Comparison of ENCODE assay signal across 1 cellular context in the genomic region with DNA sequence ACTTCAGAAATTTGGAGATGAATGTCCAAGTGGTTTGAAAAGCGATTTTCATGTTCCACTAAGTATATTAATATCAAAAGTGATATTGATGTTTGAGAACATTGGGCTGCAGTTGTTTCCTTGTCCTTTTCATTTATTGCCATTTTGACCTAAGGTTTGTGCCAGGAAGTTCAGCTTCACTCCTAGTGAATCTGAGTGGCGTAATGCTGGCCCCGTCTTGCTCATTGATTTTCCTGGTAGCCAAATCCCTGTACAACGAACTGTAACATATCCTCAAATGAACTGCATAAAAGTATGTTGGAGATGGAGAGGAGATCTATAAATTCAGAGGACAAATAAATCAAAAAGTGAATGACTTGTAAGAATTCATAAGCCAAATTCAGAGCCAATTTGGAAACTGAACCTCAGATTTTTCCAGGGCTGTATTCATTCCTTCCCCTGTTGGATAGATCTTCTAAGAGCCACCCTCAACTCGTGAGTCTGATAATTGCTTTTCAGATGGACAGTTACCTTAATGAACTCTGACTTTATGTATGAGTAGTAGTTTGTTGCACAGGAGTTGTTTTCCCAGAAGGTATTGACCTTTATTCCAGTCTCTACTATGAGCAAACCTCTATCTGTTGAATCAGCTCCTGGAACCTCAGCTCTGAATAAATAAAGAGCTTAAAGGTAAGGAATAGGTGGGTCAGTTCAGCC.
A peak's percentile ranks its signal among the peaks of the same experiment; 100 is the strongest.
TF ChIP-seq lines count a peak whose summit lies in the region.

No MANE protein-coding gene starts in this region.

TF ChIP-seq in HepG2, 621 proteins besides CTCF, POLR2A, EP300 and RAD21 (continued from another document):
- TF ChIP-seq, protein P1, sequence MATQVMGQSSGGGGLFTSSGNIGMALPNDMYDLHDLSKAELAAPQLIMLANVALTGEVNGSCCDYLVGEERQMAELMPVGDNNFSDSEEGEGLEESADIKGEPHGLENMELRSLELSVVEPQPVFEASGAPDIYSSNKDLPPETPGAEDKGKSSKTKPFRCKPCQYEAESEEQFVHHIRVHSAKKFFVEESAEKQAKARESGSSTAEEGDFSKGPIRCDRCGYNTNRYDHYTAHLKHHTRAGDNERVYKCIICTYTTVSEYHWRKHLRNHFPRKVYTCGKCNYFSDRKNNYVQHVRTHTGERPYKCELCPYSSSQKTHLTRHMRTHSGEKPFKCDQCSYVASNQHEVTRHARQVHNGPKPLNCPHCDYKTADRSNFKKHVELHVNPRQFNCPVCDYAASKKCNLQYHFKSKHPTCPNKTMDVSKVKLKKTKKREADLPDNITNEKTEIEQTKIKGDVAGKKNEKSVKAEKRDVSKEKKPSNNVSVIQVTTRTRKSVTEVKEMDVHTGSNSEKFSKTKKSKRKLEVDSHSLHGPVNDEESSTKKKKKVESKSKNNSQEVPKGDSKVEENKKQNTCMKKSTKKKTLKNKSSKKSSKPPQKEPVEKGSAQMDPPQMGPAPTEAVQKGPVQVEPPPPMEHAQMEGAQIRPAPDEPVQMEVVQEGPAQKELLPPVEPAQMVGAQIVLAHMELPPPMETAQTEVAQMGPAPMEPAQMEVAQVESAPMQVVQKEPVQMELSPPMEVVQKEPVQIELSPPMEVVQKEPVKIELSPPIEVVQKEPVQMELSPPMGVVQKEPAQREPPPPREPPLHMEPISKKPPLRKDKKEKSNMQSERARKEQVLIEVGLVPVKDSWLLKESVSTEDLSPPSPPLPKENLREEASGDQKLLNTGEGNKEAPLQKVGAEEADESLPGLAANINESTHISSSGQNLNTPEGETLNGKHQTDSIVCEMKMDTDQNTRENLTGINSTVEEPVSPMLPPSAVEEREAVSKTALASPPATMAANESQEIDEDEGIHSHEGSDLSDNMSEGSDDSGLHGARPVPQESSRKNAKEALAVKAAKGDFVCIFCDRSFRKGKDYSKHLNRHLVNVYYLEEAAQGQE (IDR thresholded peaks at IDR 0.05; ENCODE audit: borderline replicate concordance in 1 of 2, low read depth in 1 of 2, low read length in 2 of 2) = 0 out of 4 replicates have a peak, but pooled peaks of 1 of the 2 experiments have one; percentile 35
- TF ChIP-seq ZNF570 (CRISPR knock-in tag; IDR thresholded peaks at IDR 0.05; ENCODE audit: borderline replicate concordance) (no peak), FOXA1 (IDR thresholded peaks at IDR 0.05) (0 out of 2 replicates have a peak, but pooled peaks have one; percentile 13), FOXA1 (CRISPR knock-in tag; IDR thresholded peaks at IDR 0.05) (peak; percentile 44), NFIC (IDR thresholded peaks at IDR 0.05; ENCODE audit: low read length) (0 out of 2 replicates have a peak, but pooled peaks have one; percentile 56), ZNF607 (CRISPR knock-in tag; IDR thresholded peaks at IDR 0.05; ENCODE audit: borderline replicate concordance) (no peak), NCOA2 (CRISPR knock-in tag; IDR thresholded peaks at IDR 0.05) (0 out of 2 replicates have a peak, but pooled peaks have one; percentile 40), RFXAP (CRISPR knock-in tag; IDR thresholded peaks at IDR 0.05; ENCODE audit: borderline replicate concordance) (no peak), ZNF670 (CRISPR knock-in tag; IDR thresholded peaks at IDR 0.05; ENCODE audit: borderline replicate concordance) (0 out of 2 replicates have a peak, but pooled peaks have one; percentile 38), MIER2 (CRISPR knock-in tag; IDR thresholded peaks at IDR 0.05) (0 out of 2 replicates have a peak, but pooled peaks have one; percentile 23), ATM (IDR thresholded peaks at IDR 0.05; ENCODE audit: borderline replicate concordance) (no peak), PHF8 (CRISPR knock-in tag; IDR thresholded peaks at IDR 0.05) (no peak), SOX13 (IDR thresholded peaks at IDR 0.05) (no peak), SOX13 (CRISPR knock-in tag; conservative IDR thresholded peaks at IDR 0.05 in 1 of 2, IDR thresholded peaks at IDR 0.05 in 1 of 2) (peak in 1 of 2 experiments; percentile 45; a peak in 1 of 4 replicates), CENPT (CRISPR knock-in tag; IDR thresholded peaks at IDR 0.05; ENCODE audit: low read depth) (no peak), ZSCAN22 (CRISPR knock-in tag; IDR thresholded peaks at IDR 0.05) (no peak), IRX3 (CRISPR knock-in tag; IDR thresholded peaks at IDR 0.05; ENCODE audit: borderline replicate concordance, low read depth) (no peak)
- TF ChIP-seq, protein P2, sequence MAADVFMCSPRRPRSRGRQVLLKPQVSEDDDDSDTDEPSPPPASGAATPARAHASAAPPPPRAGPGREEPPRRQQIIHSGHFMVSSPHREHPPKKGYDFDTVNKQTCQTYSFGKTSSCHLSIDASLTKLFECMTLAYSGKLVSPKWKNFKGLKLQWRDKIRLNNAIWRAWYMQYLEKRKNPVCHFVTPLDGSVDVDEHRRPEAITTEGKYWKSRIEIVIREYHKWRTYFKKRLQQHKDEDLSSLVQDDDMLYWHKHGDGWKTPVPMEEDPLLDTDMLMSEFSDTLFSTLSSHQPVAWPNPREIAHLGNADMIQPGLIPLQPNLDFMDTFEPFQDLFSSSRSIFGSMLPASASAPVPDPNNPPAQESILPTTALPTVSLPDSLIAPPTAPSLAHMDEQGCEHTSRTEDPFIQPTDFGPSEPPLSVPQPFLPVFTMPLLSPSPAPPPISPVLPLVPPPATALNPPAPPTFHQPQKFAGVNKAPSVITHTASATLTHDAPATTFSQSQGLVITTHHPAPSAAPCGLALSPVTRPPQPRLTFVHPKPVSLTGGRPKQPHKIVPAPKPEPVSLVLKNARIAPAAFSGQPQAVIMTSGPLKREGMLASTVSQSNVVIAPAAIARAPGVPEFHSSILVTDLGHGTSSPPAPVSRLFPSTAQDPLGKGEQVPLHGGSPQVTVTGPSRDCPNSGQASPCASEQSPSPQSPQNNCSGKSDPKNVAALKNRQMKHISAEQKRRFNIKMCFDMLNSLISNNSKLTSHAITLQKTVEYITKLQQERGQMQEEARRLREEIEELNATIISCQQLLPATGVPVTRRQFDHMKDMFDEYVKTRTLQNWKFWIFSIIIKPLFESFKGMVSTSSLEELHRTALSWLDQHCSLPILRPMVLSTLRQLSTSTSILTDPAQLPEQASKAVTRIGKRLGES (CRISPR knock-in tag; IDR thresholded peaks at IDR 0.05; ENCODE audit: borderline replicate concordance) = no peak
- TF ChIP-seq, protein P3, sequence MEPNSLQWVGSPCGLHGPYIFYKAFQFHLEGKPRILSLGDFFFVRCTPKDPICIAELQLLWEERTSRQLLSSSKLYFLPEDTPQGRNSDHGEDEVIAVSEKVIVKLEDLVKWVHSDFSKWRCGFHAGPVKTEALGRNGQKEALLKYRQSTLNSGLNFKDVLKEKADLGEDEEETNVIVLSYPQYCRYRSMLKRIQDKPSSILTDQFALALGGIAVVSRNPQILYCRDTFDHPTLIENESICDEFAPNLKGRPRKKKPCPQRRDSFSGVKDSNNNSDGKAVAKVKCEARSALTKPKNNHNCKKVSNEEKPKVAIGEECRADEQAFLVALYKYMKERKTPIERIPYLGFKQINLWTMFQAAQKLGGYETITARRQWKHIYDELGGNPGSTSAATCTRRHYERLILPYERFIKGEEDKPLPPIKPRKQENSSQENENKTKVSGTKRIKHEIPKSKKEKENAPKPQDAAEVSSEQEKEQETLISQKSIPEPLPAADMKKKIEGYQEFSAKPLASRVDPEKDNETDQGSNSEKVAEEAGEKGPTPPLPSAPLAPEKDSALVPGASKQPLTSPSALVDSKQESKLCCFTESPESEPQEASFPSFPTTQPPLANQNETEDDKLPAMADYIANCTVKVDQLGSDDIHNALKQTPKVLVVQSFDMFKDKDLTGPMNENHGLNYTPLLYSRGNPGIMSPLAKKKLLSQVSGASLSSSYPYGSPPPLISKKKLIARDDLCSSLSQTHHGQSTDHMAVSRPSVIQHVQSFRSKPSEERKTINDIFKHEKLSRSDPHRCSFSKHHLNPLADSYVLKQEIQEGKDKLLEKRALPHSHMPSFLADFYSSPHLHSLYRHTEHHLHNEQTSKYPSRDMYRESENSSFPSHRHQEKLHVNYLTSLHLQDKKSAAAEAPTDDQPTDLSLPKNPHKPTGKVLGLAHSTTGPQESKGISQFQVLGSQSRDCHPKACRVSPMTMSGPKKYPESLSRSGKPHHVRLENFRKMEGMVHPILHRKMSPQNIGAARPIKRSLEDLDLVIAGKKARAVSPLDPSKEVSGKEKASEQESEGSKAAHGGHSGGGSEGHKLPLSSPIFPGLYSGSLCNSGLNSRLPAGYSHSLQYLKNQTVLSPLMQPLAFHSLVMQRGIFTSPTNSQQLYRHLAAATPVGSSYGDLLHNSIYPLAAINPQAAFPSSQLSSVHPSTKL (CRISPR knock-in tag; IDR thresholded peaks at IDR 0.05) = peak; percentile 70
- TF ChIP-seq, protein P4, sequence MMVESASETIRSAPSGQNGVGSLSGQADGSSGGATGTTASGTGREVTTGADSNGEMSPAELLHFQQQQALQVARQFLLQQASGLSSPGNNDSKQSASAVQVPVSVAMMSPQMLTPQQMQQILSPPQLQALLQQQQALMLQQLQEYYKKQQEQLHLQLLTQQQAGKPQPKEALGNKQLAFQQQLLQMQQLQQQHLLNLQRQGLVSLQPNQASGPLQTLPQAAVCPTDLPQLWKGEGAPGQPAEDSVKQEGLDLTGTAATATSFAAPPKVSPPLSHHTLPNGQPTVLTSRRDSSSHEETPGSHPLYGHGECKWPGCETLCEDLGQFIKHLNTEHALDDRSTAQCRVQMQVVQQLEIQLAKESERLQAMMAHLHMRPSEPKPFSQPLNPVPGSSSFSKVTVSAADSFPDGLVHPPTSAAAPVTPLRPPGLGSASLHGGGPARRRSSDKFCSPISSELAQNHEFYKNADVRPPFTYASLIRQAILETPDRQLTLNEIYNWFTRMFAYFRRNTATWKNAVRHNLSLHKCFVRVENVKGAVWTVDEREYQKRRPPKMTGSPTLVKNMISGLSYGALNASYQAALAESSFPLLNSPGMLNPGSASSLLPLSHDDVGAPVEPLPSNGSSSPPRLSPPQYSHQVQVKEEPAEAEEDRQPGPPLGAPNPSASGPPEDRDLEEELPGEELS (CRISPR knock-in tag; IDR thresholded peaks at IDR 0.05) = peak; percentile 48
- TF ChIP-seq, protein P5, sequence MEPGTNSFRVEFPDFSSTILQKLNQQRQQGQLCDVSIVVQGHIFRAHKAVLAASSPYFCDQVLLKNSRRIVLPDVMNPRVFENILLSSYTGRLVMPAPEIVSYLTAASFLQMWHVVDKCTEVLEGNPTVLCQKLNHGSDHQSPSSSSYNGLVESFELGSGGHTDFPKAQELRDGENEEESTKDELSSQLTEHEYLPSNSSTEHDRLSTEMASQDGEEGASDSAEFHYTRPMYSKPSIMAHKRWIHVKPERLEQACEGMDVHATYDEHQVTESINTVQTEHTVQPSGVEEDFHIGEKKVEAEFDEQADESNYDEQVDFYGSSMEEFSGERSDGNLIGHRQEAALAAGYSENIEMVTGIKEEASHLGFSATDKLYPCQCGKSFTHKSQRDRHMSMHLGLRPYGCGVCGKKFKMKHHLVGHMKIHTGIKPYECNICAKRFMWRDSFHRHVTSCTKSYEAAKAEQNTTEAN (CRISPR knock-in tag; conservative IDR thresholded peaks at IDR 0.05) = 0 out of 2 replicates have a peak, but pooled peaks have one; percentile 35
- TF ChIP-seq, protein P6, sequence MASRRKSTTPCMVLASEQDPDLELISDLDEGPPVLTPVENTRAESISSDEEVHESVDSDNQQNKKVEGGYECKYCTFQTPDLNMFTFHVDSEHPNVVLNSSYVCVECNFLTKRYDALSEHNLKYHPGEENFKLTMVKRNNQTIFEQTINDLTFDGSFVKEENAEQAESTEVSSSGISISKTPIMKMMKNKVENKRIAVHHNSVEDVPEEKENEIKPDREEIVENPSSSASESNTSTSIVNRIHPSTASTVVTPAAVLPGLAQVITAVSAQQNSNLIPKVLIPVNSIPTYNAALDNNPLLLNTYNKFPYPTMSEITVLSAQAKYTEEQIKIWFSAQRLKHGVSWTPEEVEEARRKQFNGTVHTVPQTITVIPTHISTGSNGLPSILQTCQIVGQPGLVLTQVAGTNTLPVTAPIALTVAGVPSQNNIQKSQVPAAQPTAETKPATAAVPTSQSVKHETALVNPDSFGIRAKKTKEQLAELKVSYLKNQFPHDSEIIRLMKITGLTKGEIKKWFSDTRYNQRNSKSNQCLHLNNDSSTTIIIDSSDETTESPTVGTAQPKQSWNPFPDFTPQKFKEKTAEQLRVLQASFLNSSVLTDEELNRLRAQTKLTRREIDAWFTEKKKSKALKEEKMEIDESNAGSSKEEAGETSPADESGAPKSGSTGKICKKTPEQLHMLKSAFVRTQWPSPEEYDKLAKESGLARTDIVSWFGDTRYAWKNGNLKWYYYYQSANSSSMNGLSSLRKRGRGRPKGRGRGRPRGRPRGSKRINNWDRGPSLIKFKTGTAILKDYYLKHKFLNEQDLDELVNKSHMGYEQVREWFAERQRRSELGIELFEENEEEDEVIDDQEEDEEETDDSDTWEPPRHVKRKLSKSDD (CRISPR knock-in tag; IDR thresholded peaks at IDR 0.05; ENCODE audit: low read depth) = no peak
- TF ChIP-seq, protein P7, sequence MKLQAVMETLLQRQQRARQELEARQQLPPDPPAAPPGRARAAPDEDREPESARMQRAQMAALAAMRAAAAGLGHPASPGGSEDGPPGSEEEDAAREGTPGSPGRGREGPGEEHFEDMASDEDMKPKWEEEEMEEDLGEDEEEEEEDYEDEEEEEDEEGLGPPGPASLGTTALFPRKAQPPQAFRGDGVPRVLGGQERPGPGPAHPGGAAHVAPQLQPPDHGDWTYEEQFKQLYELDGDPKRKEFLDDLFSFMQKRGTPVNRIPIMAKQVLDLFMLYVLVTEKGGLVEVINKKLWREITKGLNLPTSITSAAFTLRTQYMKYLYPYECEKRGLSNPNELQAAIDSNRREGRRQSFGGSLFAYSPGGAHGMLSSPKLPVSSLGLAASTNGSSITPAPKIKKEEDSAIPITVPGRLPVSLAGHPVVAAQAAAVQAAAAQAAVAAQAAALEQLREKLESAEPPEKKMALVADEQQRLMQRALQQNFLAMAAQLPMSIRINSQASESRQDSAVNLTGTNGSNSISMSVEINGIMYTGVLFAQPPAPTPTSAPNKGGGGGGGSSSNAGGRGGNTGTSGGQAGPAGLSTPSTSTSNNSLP (IDR thresholded peaks at IDR 0.05; ENCODE audit: low read depth, low read length) = peak; percentile 48; the same call in 1 of the 2 replicates
- TF ChIP-seq, protein P8, sequence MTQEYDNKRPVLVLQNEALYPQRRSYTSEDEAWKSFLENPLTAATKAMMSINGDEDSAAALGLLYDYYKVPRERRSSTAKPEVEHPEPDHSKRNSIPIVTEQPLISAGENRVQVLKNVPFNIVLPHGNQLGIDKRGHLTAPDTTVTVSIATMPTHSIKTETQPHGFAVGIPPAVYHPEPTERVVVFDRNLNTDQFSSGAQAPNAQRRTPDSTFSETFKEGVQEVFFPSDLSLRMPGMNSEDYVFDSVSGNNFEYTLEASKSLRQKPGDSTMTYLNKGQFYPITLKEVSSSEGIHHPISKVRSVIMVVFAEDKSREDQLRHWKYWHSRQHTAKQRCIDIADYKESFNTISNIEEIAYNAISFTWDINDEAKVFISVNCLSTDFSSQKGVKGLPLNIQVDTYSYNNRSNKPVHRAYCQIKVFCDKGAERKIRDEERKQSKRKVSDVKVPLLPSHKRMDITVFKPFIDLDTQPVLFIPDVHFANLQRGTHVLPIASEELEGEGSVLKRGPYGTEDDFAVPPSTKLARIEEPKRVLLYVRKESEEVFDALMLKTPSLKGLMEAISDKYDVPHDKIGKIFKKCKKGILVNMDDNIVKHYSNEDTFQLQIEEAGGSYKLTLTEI (CRISPR knock-in tag; conservative IDR thresholded peaks at IDR 0.05) = no peak
